19 cellular contexts compared by ENCODE assay signal in genomic region chr17:29880031-29880430, GRCh38.
"Had no signal": no experiment of that assay in that cellular context is flagged by ENCODE, and none has a peak within 500 bp of the region (broad histone marks: within the 10 kb centered on the region; RNA-seq: fewer than 3 reads in every experiment).

No MANE protein-coding gene starts in this region.

- H3K27ac ChIP-seq: colonic mucosa, gastrocnemius medialis, heart right ventricle, ovary, suprapubic skin, tibial artery, upper lobe of right lung had no signal

- H3K27me3 ChIP-seq: colonic mucosa, gastrocnemius medialis, heart right ventricle, ovary, suprapubic skin, tibial artery, upper lobe of right lung had no signal

- H3K36me3 ChIP-seq: colonic mucosa, gastrocnemius medialis, heart right ventricle, ovary, suprapubic skin, tibial artery, upper lobe of right lung had no signal

- DNase-seq: colonic mucosa; dermis blood vessel endothelial cell; endodermal cell; gastrocnemius medialis; heart right ventricle; hypothalamus; mucosa of descending colon; naive thymus-derived CD8-positive, alpha-beta T cell; nucleus accumbens; ovary; right cardiac atrium; stimulated activated CD4-positive, alpha-beta T cell treated with anti-CD3 and anti-CD28 coated beads, Interleukin-2, amount 100 ng/mL, for 48 hours; stimulated activated naive CD8-positive, alpha-beta T cell treated with anti-CD3 and anti-CD28 coated beads, Interleukin-15, Interleukin-2, amounts not matched to agents 100 U/mL and 50 U/mL, for 24 hours; tibial artery; upper lobe of right lung had no signal

- H3K4me2 ChIP-seq: smooth muscle cell had no signal

- H3K4me1 ChIP-seq: colonic mucosa, suprapubic skin, tibial artery, upper lobe of right lung had no signal

- FAIRE-seq: endothelial cell of umbilical vein, islet of Langerhans had no signal

- H3K4me3 ChIP-seq: colonic mucosa, gastrocnemius medialis, heart right ventricle, mucosa of descending colon, ovary, smooth muscle cell, suprapubic skin, tibial artery, upper lobe of right lung had no signal

- H3K9me3 ChIP-seq: colonic mucosa, gastrocnemius medialis, mucosa of descending colon, ovary, suprapubic skin, tibial artery, upper lobe of right lung had no signal
